ENCODE assay signal across 22 cellular contexts in the genomic region with DNA sequence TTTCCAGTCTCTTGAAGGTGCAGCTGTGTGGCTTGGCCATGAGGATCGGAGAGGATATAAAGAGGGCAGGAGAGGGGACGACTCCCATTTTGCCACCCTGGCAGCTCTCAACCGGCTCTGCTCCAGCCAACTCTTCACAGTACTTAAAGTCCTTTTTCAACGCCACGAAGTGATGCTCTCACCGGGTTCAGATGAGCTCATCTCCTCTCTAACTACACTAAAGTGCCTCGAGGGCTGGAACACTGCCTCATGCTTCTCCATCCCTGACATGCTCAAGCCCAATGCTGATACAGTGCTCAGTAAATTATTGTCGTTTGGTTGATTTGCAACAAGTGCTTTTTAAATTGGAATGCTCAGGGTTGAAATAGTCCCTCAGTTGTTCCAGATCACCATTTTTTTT.
"Had no signal": no experiment of that assay in that cellular context is flagged by ENCODE, and none has a peak within 500 bp of the region (broad histone marks: within the 10 kb centered on the region; RNA-seq: fewer than 3 reads in every experiment).

No MANE protein-coding gene starts in this region.

- H3K36me3 ChIP-seq: colonic mucosa, esophagus muscularis mucosa, heart left ventricle, lower lobe of right lung, pancreas, tibial artery, vagina had no signal

- H3K36me3 Mint-ChIP-seq: mesothelial cell of epicardium had no signal

- H3K27ac ChIP-seq: colonic mucosa, esophagus muscularis mucosa, heart left ventricle, lower lobe of right lung, pancreas, tibial artery, vagina had no signal

- H3K9me3 Mint-ChIP-seq: activated CD4-positive, alpha-beta T cell treated with anti-CD3 and anti-CD28 coated beads, Interleukin-2, amount 10 ng/mL, durations not matched to agents 24 days and 14 days; activated T-cell treated with anti-CD3 and anti-CD28 coated beads, Interleukin-2, amount 50 U/mL, for 72 hours; immature natural killer cell; mesothelial cell of epicardium; stimulated activated memory B cell treated with anti-CD40 and anti-IgM and Interleukin-4, amounts not matched to agents 10 μg/mL and 1 μg/mL and 100 μg/mL, for 72 hours; T-helper 2 cell treated with Interferon-gamma antibody and Interleukin-4, amounts not matched to agents 5 μg/mL and 100 μg/mL, for 36 hours had no signal

- H3K4me3 Mint-ChIP-seq: activated CD4-positive, alpha-beta T cell treated with anti-CD3 and anti-CD28 coated beads, Interleukin-2, amount 10 ng/mL, durations not matched to agents 24 days and 14 days; activated CD8-positive, alpha-beta T cell treated with anti-CD3 and anti-CD28 coated beads, Interleukin-2, amount 10 ng/mL, durations not matched to agents 7 days and 5 days; activated naive CD8-positive, alpha-beta T cell; activated T-cell treated with anti-CD3 and anti-CD28 coated beads, Interleukin-2, amount 50 U/mL, for 72 hours; immature natural killer cell; mesothelial cell of epicardium; stimulated activated memory B cell treated with anti-CD40 and anti-IgM and Interleukin-4, amounts not matched to agents 10 μg/mL and 1 μg/mL and 100 μg/mL, for 72 hours; T-helper 2 cell treated with Interferon-gamma antibody and Interleukin-4, amounts not matched to agents 5 μg/mL and 100 μg/mL, for 36 hours had no signal

- H3K27me3 Mint-ChIP-seq: activated CD4-positive, alpha-beta T cell treated with anti-CD3 and anti-CD28 coated beads, Interleukin-2, amount 10 ng/mL, durations not matched to agents 24 days and 14 days; activated naive CD8-positive, alpha-beta T cell; stimulated activated memory B cell treated with anti-CD40 and anti-IgM and Interleukin-4, amounts not matched to agents 10 μg/mL and 1 μg/mL and 100 μg/mL, for 72 hours had no signal

- ATAC-seq: activated CD8-positive, alpha-beta T cell treated with anti-CD3 and anti-CD28 coated beads, Interleukin-2, amount 10 ng/mL, durations not matched to agents 7 days and 5 days; activated T-cell treated with anti-CD3 and anti-CD28 coated beads, Interleukin-2, amount 50 U/mL, for 72 hours; heart left ventricle; lower lobe of right lung; pancreas; stimulated activated memory B cell treated with anti-CD40 and anti-IgM and Interleukin-4, amounts not matched to agents 10 μg/mL and 1 μg/mL and 100 μg/mL, for 72 hours had no signal

- H3K4me1 Mint-ChIP-seq: immature natural killer cell; stimulated activated memory B cell treated with anti-CD40 and anti-IgM and Interleukin-4, amounts not matched to agents 10 μg/mL and 1 μg/mL and 100 μg/mL, for 72 hours had no signal

- H3K9me3 ChIP-seq: colonic mucosa, esophagus muscularis mucosa, heart left ventricle, lower lobe of right lung, pancreas, tibial artery, vagina had no signal

- DNase-seq: activated CD4-positive, alpha-beta T cell treated with anti-CD3 and anti-CD28 coated beads, Interleukin-2, amount 10 ng/mL, durations not matched to agents 24 days and 14 days; activated CD4-positive, CD25-positive, alpha-beta regulatory T cell; activated CD8-positive, alpha-beta memory T cell treated with anti-CD3 and anti-CD28 coated beads, Interleukin-2, amount 50 U/mL, for 4 hours; activated CD8-positive, alpha-beta T cell treated with anti-CD3 and anti-CD28 coated beads, Interleukin-2, amount 10 ng/mL, durations not matched to agents 7 days and 5 days; activated gamma-delta T cell; activated T-cell treated with anti-CD3 and anti-CD28 coated beads, Interleukin-2, amount 50 U/mL, for 72 hours; amniotic stem cell; central memory CD4-positive, alpha-beta T cell; colonic mucosa; heart left ventricle; immature natural killer cell; lower lobe of right lung; pancreas; stimulated activated CD4-positive, alpha-beta T cell treated with anti-CD3 and anti-CD28 coated beads, Interleukin-12 subunit alpha, Interleukin-12 subunit beta, amount 100 ng/mL, for 4 hours; stimulated activated CD4-positive, alpha-beta T cell treated with anti-CD3 and anti-CD28 coated beads, Interleukin-2, amount 100 ng/mL, for 24 hours; tibial artery had no signal

- H3K27ac Mint-ChIP-seq: activated CD4-positive, alpha-beta T cell treated with anti-CD3 and anti-CD28 coated beads, Interleukin-2, amount 10 ng/mL, durations not matched to agents 24 days and 14 days; activated CD8-positive, alpha-beta T cell treated with anti-CD3 and anti-CD28 coated beads, Interleukin-2, amount 10 ng/mL, durations not matched to agents 7 days and 5 days; activated naive CD8-positive, alpha-beta T cell; activated T-cell treated with anti-CD3 and anti-CD28 coated beads, Interleukin-2, amount 50 U/mL, for 72 hours; immature natural killer cell; stimulated activated memory B cell treated with anti-CD40 and anti-IgM and Interleukin-4, amounts not matched to agents 10 μg/mL and 1 μg/mL and 100 μg/mL, for 72 hours; T-helper 2 cell treated with Interferon-gamma antibody and Interleukin-4, amounts not matched to agents 5 μg/mL and 100 μg/mL, for 36 hours had no signal

- H3K4me3 ChIP-seq: colonic mucosa, esophagus muscularis mucosa, heart left ventricle, lower lobe of right lung, pancreas, tibial artery, vagina had no signal

- H3K27me3 ChIP-seq: colonic mucosa, esophagus muscularis mucosa, heart left ventricle, pancreas, tibial artery, vagina had no signal

- H3K4me1 ChIP-seq: colonic mucosa, lower lobe of right lung, pancreas, tibial artery, vagina had no signal
